ENCODE assay signal across 17 cellular contexts in genomic region chr5:50657044-50657443, GRCh38. TPM values are rescaled to one million over a fixed set of nuclear protein-coding genes. Genes with fewer than 3 reads are reported as not detected.
A peak's percentile ranks its signal among the peaks of the same experiment; 100 is the strongest.
DNase-seq lines count a peak whose midpoint lies in the region; FAIRE-seq and TF ChIP-seq lines count a peak whose summit lies in the region.
"Had no signal": no experiment of that assay in that cellular context is flagged by ENCODE, and none has a peak within 500 bp of the region (broad histone marks: within the 10 kb centered on the region; RNA-seq: fewer than 3 reads in every experiment).

No MANE protein-coding gene starts in this region.

- no peak overlapping the region for H3K27ac ChIP-seq in smooth muscle cell (ENCODE audit: low read depth)
- H3K27ac ChIP-seq: HL-60 had no signal

- peaks cover 10% of the 10 kb centered on the region for H3K9me3 Mint-ChIP-seq in activated CD4-positive, alpha-beta T cell treated with anti-CD3 and anti-CD28 coated beads, Interleukin-2, amount 10 ng/mL, durations not matched to agents 24 days and 14 days
- H3K9me3 Mint-ChIP-seq: CD8-positive, alpha-beta memory T cell had no signal

- H3K36me3 Mint-ChIP-seq in activated CD4-positive, alpha-beta T cell treated with anti-CD3 and anti-CD28 coated beads, Interleukin-2, amount 10 ng/mL, durations not matched to agents 24 days and 14 days (ENCODE audit: low read depth), result peaks cover 6% of the 10 kb centered on the region

- H3K4me1 ChIP-seq in smooth muscle cell (ENCODE audit: low read depth), result no peaks in the 10 kb centered on the region
- H3K4me1 ChIP-seq: Caco-2, HAP-1 had no signal

- no peak overlapping the region for H3K4me3 Mint-ChIP-seq in activated CD4-positive, alpha-beta T cell treated with anti-CD3 and anti-CD28 coated beads, Interleukin-2, amount 10 ng/mL, durations not matched to agents 24 days and 14 days
- H3K4me3 Mint-ChIP-seq: CD8-positive, alpha-beta memory T cell had no signal

- no peak for TF ChIP-seq CTCF in smooth muscle cell (IDR thresholded peaks at IDR 0.05; ENCODE audit: borderline replicate concordance, insufficient read depth, poor library complexity, severe bottlenecking)

- 82% methylated on average over 5 of the region's 5 CpGs for WGBS in smooth muscle cell (ENCODE audit: low lambda C conversion rate)

- FAIRE-seq in HTR-8/SVneo (lab: Jason Lieb, UNC), result no peak
- FAIRE-seq: GM12891, H1, K562 had no signal

- no peak overlapping the region for H3K4me3 ChIP-seq in smooth muscle cell
- H3K4me3 ChIP-seq: HAP-1, K562 had no signal

- H3F3A ChIP-seq in smooth muscle cell (ENCODE audit: low read depth), result no peaks in the 10 kb centered on the region

- H3K79me2 ChIP-seq in smooth muscle cell (ENCODE audit: low read depth), result no peaks in the 10 kb centered on the region

- H3K9ac ChIP-seq in smooth muscle cell (ENCODE audit: low read depth), result no peak overlapping the region

- H3K4me2 ChIP-seq in smooth muscle cell, result no peak overlapping the region

- H3K27me3 Mint-ChIP-seq in activated CD4-positive, alpha-beta T cell treated with anti-CD3 and anti-CD28 coated beads, Interleukin-2, amount 10 ng/mL, durations not matched to agents 24 days and 14 days, result peaks cover 1% of the 10 kb centered on the region
- H3K27me3 Mint-ChIP-seq: CD8-positive, alpha-beta memory T cell had no signal

- peak overlapping the region; percentile 49 for H2AFZ ChIP-seq in smooth muscle cell (ENCODE audit: low read depth)

- no peaks in the 10 kb centered on the region for H3K36me3 ChIP-seq in smooth muscle cell (ENCODE audit: low read depth)
- H3K36me3 ChIP-seq: HAP-1 had no signal

- H3K27me3 ChIP-seq in smooth muscle cell (ENCODE audit: low read depth), result no peaks in the 10 kb centered on the region

- no peaks in the 10 kb centered on the region for H4K20me1 ChIP-seq in smooth muscle cell (ENCODE audit: low read depth)

- intact Hi-C loops in activated CD4-positive, alpha-beta T cell treated with anti-CD3 and anti-CD28 coated beads, Interleukin-2, amount 10 ng/mL, durations not matched to agents 24 days and 14 days (cut with micrococcal nuclease), result no loop called here

- DNase-seq in activated CD4-positive, alpha-beta T cell treated with anti-CD3 and anti-CD28 coated beads, Interleukin-2, amount 10 ng/mL, durations not matched to agents 24 days and 14 days, result peak; percentile 37
- DNase-seq in activated CD4-positive, alpha-beta T cell treated with anti-CD3 and anti-CD28 coated beads for 48 hours, result no peak
- peak; percentile 47 for DNase-seq in inferior parietal cortex (ENCODE audit: extremely low spot score)
- no peak for DNase-seq in smooth muscle cell (lab: John Stamatoyannopoulos, UW; ENCODE audit: unreplicated experiment)
- DNase-seq in activated naive CD4-positive, alpha-beta T cell treated with Interleukin-2 at 50 U/mL for 16 hours, result no peak
- no peak for DNase-seq in NCI-H2029 treated with DMSO at 0.1 percent for 48 hours (lab: John Stamatoyannopoulos, UW)
- no peak for DNase-seq in HTR-8/SVneo (ENCODE audit: insufficient read length, low spot score)
- DNase-seq in DMS153 (lab: John Stamatoyannopoulos, UW), result no peak
- DNase-seq: Caco-2; CD8-positive, alpha-beta memory T cell; DMS53 had no signal

- no peak overlapping the region for H3K27ac Mint-ChIP-seq in activated CD4-positive, alpha-beta T cell treated with anti-CD3 and anti-CD28 coated beads, Interleukin-2, amount 10 ng/mL, durations not matched to agents 24 days and 14 days
- H3K27ac Mint-ChIP-seq: CD8-positive, alpha-beta memory T cell had no signal

- peaks cover 5% of the 10 kb centered on the region for H3K4me1 Mint-ChIP-seq in activated CD4-positive, alpha-beta T cell treated with anti-CD3 and anti-CD28 coated beads, Interleukin-2, amount 10 ng/mL, durations not matched to agents 24 days and 14 days

- H3K9me3 ChIP-seq in smooth muscle cell (replicated peaks; ENCODE audit: low read depth), result no peaks in the 10 kb centered on the region
- H3K9me3 ChIP-seq: Caco-2, HAP-1 had no signal

RNA-seq across cellular contexts. Expression of gene PARP8, which starts 9.4 kb away (rescaled TPM):
- 20.9 and 22.5 TPM in 2 replicates for total RNA-seq in activated CD4-positive, alpha-beta T cell treated with anti-CD3 and anti-CD28 coated beads, Interleukin-2, amount 10 ng/mL, durations not matched to agents 24 days and 14 days
- total RNA-seq in smooth muscle cell, result 36.2 and 44.8 TPM in 2 replicates
- polyA plus RNA-seq in smooth muscle cell, result 13.6 and 22.9 TPM in 2 replicates
- total RNA-seq: G401 had no signal

Comparison
In these comparisons a context has a peak if more than half of its experiments do, and no peak if none do; other contexts are left out.
1. DNase-seq: peak in activated CD4-positive, alpha-beta T cell treated with anti-CD3 and anti-CD28 coated beads, Interleukin-2, amount 10 ng/mL, durations not matched to agents 24 days and 14 days (single experiment) and inferior parietal cortex (single experiment); none in activated CD4-positive, alpha-beta T cell treated with anti-CD3 and anti-CD28 coated beads for 48 hours (single experiment), smooth muscle cell (single experiment), activated naive CD4-positive, alpha-beta T cell treated with Interleukin-2 at 50 U/mL for 16 hours (single experiment), NCI-H2029 treated with DMSO at 0.1 percent for 48 hours (single experiment), HTR-8/SVneo (single experiment) and DMS153 (single experiment).